ENCODE assay signal across 1 cellular context in genomic region chr14:53929871-53930685, GRCh38.
A peak's percentile ranks its signal among the peaks of the same experiment; 100 is the strongest.
TF ChIP-seq lines count a peak whose summit lies in the region.

No MANE protein-coding gene starts in this region.

TF ChIP-seq in HepG2, 621 proteins besides CTCF, POLR2A, EP300 and RAD21 (continued from another document):
- no peak for TF ChIP-seq ZNF687 (CRISPR knock-in tag; IDR thresholded peaks at IDR 0.05)
- TF ChIP-seq DBP (CRISPR knock-in tag; IDR thresholded peaks at IDR 0.05; ENCODE audit: not compliant biosample characterization): no peak
- peak; percentile 91 for TF ChIP-seq STAG1 (CRISPR knock-in tag; IDR thresholded peaks at IDR 0.05)
- TF ChIP-seq RCOR2 (CRISPR knock-in tag; IDR thresholded peaks at IDR 0.05): no peak
- 0 out of 2 replicates have a peak, but pooled peaks have one; percentile 23 for TF ChIP-seq MED1 (CRISPR knock-in tag; IDR thresholded peaks at IDR 0.05)
- no peak for TF ChIP-seq LCORL (IDR thresholded peaks at IDR 0.05)
- 0 out of 2 replicates have a peak, but pooled peaks have one; percentile 16 for TF ChIP-seq LCORL (CRISPR knock-in tag; IDR thresholded peaks at IDR 0.05)
- TF ChIP-seq IKZF5 (CRISPR knock-in tag; IDR thresholded peaks at IDR 0.05): 0 out of 2 replicates have a peak, but pooled peaks have one; percentile 29
- TF ChIP-seq ARID5B (CRISPR knock-in tag; IDR thresholded peaks at IDR 0.05): peak; percentile 41
- 0 out of 2 replicates have a peak, but pooled peaks have one; percentile 15 for TF ChIP-seq POGZ (CRISPR knock-in tag; IDR thresholded peaks at IDR 0.05)
- TF ChIP-seq GATAD2A (CRISPR knock-in tag; IDR thresholded peaks at IDR 0.05): 0 out of 2 replicates have a peak, but pooled peaks have one; percentile 33
- peak; percentile 73 for TF ChIP-seq ZMYM4 (CRISPR knock-in tag; IDR thresholded peaks at IDR 0.05)
- TF ChIP-seq HOMEZ (CRISPR knock-in tag; IDR thresholded peaks at IDR 0.05; ENCODE audit: low read depth): 0 out of 2 replicates have a peak, but pooled peaks have one; percentile 59
- peak; percentile 21 for TF ChIP-seq XRCC5 (optimal IDR thresholded peaks at IDR 0.05; ENCODE audit: low read length)
- no peak for TF ChIP-seq THYN1 (CRISPR knock-in tag; IDR thresholded peaks at IDR 0.05; ENCODE audit: borderline replicate concordance, low read depth)
- TF ChIP-seq THAP11 (CRISPR knock-in tag; IDR thresholded peaks at IDR 0.05): no peak
- 0 out of 2 replicates have a peak, but pooled peaks have one; percentile 23 for TF ChIP-seq FOSL2 (CRISPR knock-in tag; IDR thresholded peaks at IDR 0.05)
- TF ChIP-seq TFAP4 (IDR thresholded peaks at IDR 0.05; ENCODE audit: borderline replicate concordance, low read depth): peak; percentile 38; the same call in 1 of the 2 replicates
- peak; percentile 77 for TF ChIP-seq SMC3 (IDR thresholded peaks at IDR 0.05; ENCODE audit: low read length)
- no peak for TF ChIP-seq TFDP1 (CRISPR knock-in tag; IDR thresholded peaks at IDR 0.05; ENCODE audit: borderline replicate concordance)
- TF ChIP-seq SOX5 (CRISPR knock-in tag; IDR thresholded peaks at IDR 0.05; ENCODE audit: borderline replicate concordance): peak; percentile 36; the same call in 1 of the 2 replicates
TF ChIP-seq in HepG2: peak in this region for 21.
